In genomic region chr1:156488566-156489165, GRCh38 we compare ENCODE assay signal across 8 cellular contexts. TPM values are rescaled to one million over a fixed set of nuclear protein-coding genes. Genes with fewer than 3 reads are reported as not detected.
DNase-seq lines count a peak whose midpoint lies in the region; ATAC-seq lines count a peak whose summit lies in the region.

No MANE protein-coding gene starts in this region.

- H3K9me3 ChIP-seq in T-helper 17 cell (ENCODE audit: control insufficient read depth, low read length, poor library complexity, severe bottlenecking) (no peaks in the 10 kb centered on the region), muscle layer of colon (ENCODE audit: low read length) (no peaks in the 10 kb centered on the region)

- peak; percentile 74 for ATAC-seq in activated CD4-positive, alpha-beta T cell treated with anti-CD3 and anti-CD28 coated beads for 36 hours
- peak; percentile 57 for ATAC-seq in HG02678 (IDR thresholded peaks at IDR 0.05; ENCODE audit: unreplicated experiment)
- peak; percentile 24 for ATAC-seq in T-helper 17 cell

- intact Hi-C loops in activated CD4-positive, alpha-beta T cell treated with anti-CD3 and anti-CD28 coated beads for 36 hours (cut with DNase I, micrococcal nuclease), result loop anchor here in 1 of 2 experiments (1.0 kb wide), 1 partner anchor 12 kb away; the partner anchor contains the start of gene MEF2D

- peaks cover 83% of the 10 kb centered on the region for H3K4me1 Mint-ChIP-seq in activated CD4-positive, alpha-beta T cell treated with anti-CD3 and anti-CD28 coated beads for 36 hours
- H3K4me1 Mint-ChIP-seq in T-helper 17 cell, result peaks cover 80% of the 10 kb centered on the region

- DNase-seq in activated CD4-positive, alpha-beta T cell treated with anti-CD3 and anti-CD28 coated beads for 36 hours, result peak; percentile 73
- no peak for DNase-seq in activated CD4-positive, alpha-beta T cell treated with anti-CD3 and anti-CD28 coated beads for 4 hours
- DNase-seq in T-helper 17 cell (no peak), NCI-H1694 (lab: John Stamatoyannopoulos, UW) (no peak), HPDE6-E6E7 (ENCODE audit: extremely low spot score) (no peak), NCI-H187 treated with DMSO at 0.1 percent for 48 hours (lab: John Stamatoyannopoulos, UW) (no peak)

- H3K27ac Mint-ChIP-seq in activated CD4-positive, alpha-beta T cell treated with anti-CD3 and anti-CD28 coated beads for 36 hours, result peak overlapping the region; percentile 72
- H3K27ac Mint-ChIP-seq in T-helper 17 cell, result peak overlapping the region; percentile 97

- H3K27me3 Mint-ChIP-seq in activated CD4-positive, alpha-beta T cell treated with anti-CD3 and anti-CD28 coated beads for 36 hours, result no peaks in the 10 kb centered on the region
- H3K27me3 Mint-ChIP-seq in T-helper 17 cell, result no peaks in the 10 kb centered on the region

- peaks cover 11% of the 10 kb centered on the region for H3K36me3 ChIP-seq in muscle layer of colon (ENCODE audit: insufficient read depth, low read length)

- peak overlapping the region; percentile 34 for H3K4me3 Mint-ChIP-seq in activated CD4-positive, alpha-beta T cell treated with anti-CD3 and anti-CD28 coated beads for 36 hours
- H3K4me3 Mint-ChIP-seq in T-helper 17 cell, result peak overlapping the region; percentile 92

- peak overlapping the region; percentile 54 for H3K9ac ChIP-seq in muscle layer of colon (ENCODE audit: low read length)

- peaks cover 10% of the 10 kb centered on the region for H3K36me3 Mint-ChIP-seq in activated CD4-positive, alpha-beta T cell treated with anti-CD3 and anti-CD28 coated beads for 36 hours (ENCODE audit: low read depth)
- H3K36me3 Mint-ChIP-seq in T-helper 17 cell (ENCODE audit: low read depth), result no peaks in the 10 kb centered on the region

- CTCF ChIA-PET in activated CD4-positive, alpha-beta T cell treated with anti-CD3 and anti-CD28 coated beads for 36 hours (lab: Charles Lee), result interaction anchor here (0.6 to 10.0 kb wide), 8 partner anchors 7 to 83 kb away, joined by 3 to 63 read pairs (median 4); partner anchors contain the start of gene MEF2D

- no peak overlapping the region for H3K4me3 ChIP-seq in muscle layer of colon (ENCODE audit: low read depth in 1 of 2, low read length in 2 of 2)

- H3K27ac ChIP-seq in muscle layer of colon (ENCODE audit: low read depth, low read length), result peak overlapping the region; percentile 45

- no peaks in the 10 kb centered on the region for H3K9me3 Mint-ChIP-seq in activated CD4-positive, alpha-beta T cell treated with anti-CD3 and anti-CD28 coated beads for 36 hours (ENCODE audit: low read depth)

- no peaks in the 10 kb centered on the region for H3K27me3 ChIP-seq in muscle layer of colon (ENCODE audit: control insufficient read depth in 1 of 2, insufficient read depth in 2 of 2, low read length in 2 of 2)

- POLR2A ChIA-PET in activated CD4-positive, alpha-beta T cell treated with anti-CD3 and anti-CD28 coated beads for 36 hours (lab: Charles Lee), result interaction anchor here (0.6 to 4.9 kb wide), 5 partner anchors 8 to 240 kb away, joined by 3 to 27 read pairs (median 5); partner anchors contain the start of genes ISG20L2 and MEF2D

- peaks cover 94% of the 10 kb centered on the region for H3K4me1 ChIP-seq in muscle layer of colon (ENCODE audit: insufficient read depth, low read length)

RNA-seq across cellular contexts. Expression of gene MEF2D, which starts 11.9 kb away (rescaled TPM):
- 10 to 100 TPM; 32.1 to 33.6 TPM for total RNA-seq in activated CD4-positive, alpha-beta T cell treated with anti-CD3 and anti-CD28 coated beads for 36 hours
- 100 to 1,000 TPM; 142 to 157 TPM for total RNA-seq in T-helper 17 cell

Comparison
In these comparisons a context has a peak if more than half of its experiments do, and no peak if none do; other contexts are left out.
1. ATAC-seq: peak in every context shown above with its lines; median percentile 74 in activated CD4-positive, alpha-beta T cell treated with anti-CD3 and anti-CD28 coated beads for 36 hours; 57 in HG02678; 24 in T-helper 17 cell.
2. RNA of gene MEF2D, which starts 11.9 kb away (total RNA-seq): 142 to 157 TPM in T-helper 17 cell; 32.1 to 33.6 TPM in activated CD4-positive, alpha-beta T cell treated with anti-CD3 and anti-CD28 coated beads for 36 hours; every median in the first group is over 4 times any median in the second.